ENCODE assay signal across 11 cellular contexts in the genomic region with DNA sequence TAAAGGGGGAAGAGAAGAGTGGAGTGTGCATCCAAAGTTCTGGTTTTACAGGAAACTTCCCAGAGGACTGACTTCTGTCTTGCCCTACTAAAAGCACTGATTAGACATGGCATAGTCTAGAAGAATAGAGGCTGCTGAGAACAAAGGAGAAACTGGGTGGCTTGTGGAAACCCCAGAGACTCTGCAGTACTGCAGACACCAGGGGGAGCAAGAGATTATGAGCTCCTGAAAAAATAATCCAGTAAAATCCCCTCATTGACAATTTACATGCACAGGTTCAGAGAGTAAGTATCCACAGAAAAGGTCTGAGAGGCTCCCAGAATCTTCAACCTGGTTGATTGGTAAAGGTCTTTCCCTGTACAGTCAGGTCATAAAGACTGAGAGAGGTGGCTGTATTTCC. TPM values are rescaled to one million over a fixed set of nuclear protein-coding genes. Genes with fewer than 3 reads are reported as not detected.
A peak's percentile ranks its signal among the peaks of the same experiment; 100 is the strongest.
DNase-seq lines count a peak whose midpoint lies in the region; ATAC-seq and TF ChIP-seq lines count a peak whose summit lies in the region.
"Had no signal": no experiment of that assay in that cellular context is flagged by ENCODE, and none has a peak within 500 bp of the region (broad histone marks: within the 10 kb centered on the region; RNA-seq: fewer than 3 reads in every experiment).

No MANE protein-coding gene starts in this region.

- DNase-seq in activated CD8-positive, alpha-beta T cell treated with anti-CD3 and anti-CD28 coated beads for 36 hours: peak; percentile 1
- no peak for DNase-seq in activated CD8-positive, alpha-beta T cell treated with anti-CD3 and anti-CD28 coated beads, Interleukin-2, amount 10 ng/mL, durations not matched to agents 7 days and 5 days
- DNase-seq in NCI-H82 treated with DMSO at 0.1 percent for 48 hours (lab: John Stamatoyannopoulos, UW; ENCODE audit: unreplicated experiment) (peak; percentile 13), fibroblast of the aortic adventitia (ENCODE audit: low read depth) (peak; percentile 3), testis (peak; percentile 23), NCI-H187 treated with DMSO at 0.1 percent for 48 hours (lab: John Stamatoyannopoulos, UW) (no peak)

- H3K27ac ChIP-seq in testis: no peak overlapping the region

- intact Hi-C loops in activated CD8-positive, alpha-beta T cell treated with anti-CD3 and anti-CD28 coated beads for 36 hours (cut with micrococcal nuclease): no loop called here
- intact Hi-C loops in testis (cut with DNase I; ENCODE audit: low total_unique reads): no loop called here

- H3K4me3 Mint-ChIP-seq in activated CD8-positive, alpha-beta T cell treated with anti-CD3 and anti-CD28 coated beads for 36 hours: no peak overlapping the region
- no peak overlapping the region for H3K4me3 Mint-ChIP-seq in activated CD8-positive, alpha-beta T cell treated with anti-CD3 and anti-CD28 coated beads, Interleukin-2, amount 10 ng/mL, durations not matched to agents 7 days and 5 days
- H3K4me3 Mint-ChIP-seq: CD14-positive monocyte; dendritic cell treated with granulocyte-macrophage colony-stimulating factor and Interleukin-4, amounts not matched to agents 40 ng/mL and 50 ng/mL, for 4 days had no signal

- H3K4me1 Mint-ChIP-seq in activated CD8-positive, alpha-beta T cell treated with anti-CD3 and anti-CD28 coated beads for 36 hours (ENCODE audit: low read depth): no peaks in the 10 kb centered on the region
- no peaks in the 10 kb centered on the region for H3K4me1 Mint-ChIP-seq in activated CD8-positive, alpha-beta T cell treated with anti-CD3 and anti-CD28 coated beads, Interleukin-2, amount 10 ng/mL, durations not matched to agents 7 days and 5 days (ENCODE audit: low read depth)
- H3K4me1 Mint-ChIP-seq: CD14-positive monocyte had no signal

- ATAC-seq in activated CD8-positive, alpha-beta T cell treated with anti-CD3 and anti-CD28 coated beads for 36 hours: no peak
- ATAC-seq in activated CD8-positive, alpha-beta T cell treated with anti-CD3 and anti-CD28 coated beads, Interleukin-2, amount 10 ng/mL, durations not matched to agents 7 days and 5 days: no peak
- ATAC-seq in GM18873 (IDR thresholded peaks at IDR 0.05; ENCODE audit: low FRiP score, unreplicated experiment) (no peak), GM19035 (IDR thresholded peaks at IDR 0.05; ENCODE audit: unreplicated experiment) (no peak)
- ATAC-seq: K562 had no signal

- CTCF ChIA-PET in activated CD8-positive, alpha-beta T cell treated with anti-CD3 and anti-CD28 coated beads for 36 hours (lab: Charles Lee): no interaction called here
- CTCF ChIA-PET in activated CD8-positive, alpha-beta T cell treated with anti-CD3 and anti-CD28 coated beads, Interleukin-2, amount 10 ng/mL, durations not matched to agents 7 days and 5 days (lab: Charles Lee): no interaction called here

- TF ChIP-seq CTCF in activated CD8-positive, alpha-beta T cell treated with anti-CD3 and anti-CD28 coated beads for 36 hours (IDR thresholded peaks at IDR 0.05): no peak
- TF ChIP-seq CTCF in fibroblast of the aortic adventitia (IDR thresholded peaks at IDR 0.05; ENCODE audit: insufficient read depth, low read length) (peak; percentile 40), testis (IDR thresholded peaks at IDR 0.05) (peak in 1 of 3 experiments; percentile 25)

- H3K4me3 ChIP-seq in fibroblast of the aortic adventitia (ENCODE audit: low read depth, low read length) (no peak overlapping the region), testis (no peak overlapping the region)
- H3K4me3 ChIP-seq: K562 had no signal

- H3K4me1 ChIP-seq in testis: no peaks in the 10 kb centered on the region

- H3K36me3 ChIP-seq in testis (ENCODE audit: low read depth, missing control alignments): no peaks in the 10 kb centered on the region

- no peaks in the 10 kb centered on the region for H3K27me3 Mint-ChIP-seq in activated CD8-positive, alpha-beta T cell treated with anti-CD3 and anti-CD28 coated beads for 36 hours
- no peaks in the 10 kb centered on the region for H3K27me3 Mint-ChIP-seq in activated CD8-positive, alpha-beta T cell treated with anti-CD3 and anti-CD28 coated beads, Interleukin-2, amount 10 ng/mL, durations not matched to agents 7 days and 5 days (ENCODE audit: low read depth)
- H3K27me3 Mint-ChIP-seq: dendritic cell treated with granulocyte-macrophage colony-stimulating factor and Interleukin-4, amounts not matched to agents 40 ng/mL and 50 ng/mL, for 4 days had no signal

- H3K27me3 ChIP-seq in testis: no peaks in the 10 kb centered on the region

- peaks cover 2% of the 10 kb centered on the region for H3K9me3 Mint-ChIP-seq in activated CD8-positive, alpha-beta T cell treated with anti-CD3 and anti-CD28 coated beads for 36 hours
- H3K9me3 Mint-ChIP-seq in activated CD8-positive, alpha-beta T cell treated with anti-CD3 and anti-CD28 coated beads, Interleukin-2, amount 10 ng/mL, durations not matched to agents 7 days and 5 days (ENCODE audit: insufficient read depth): peaks cover 3% of the 10 kb centered on the region

- no peak for TF ChIP-seq POLR2A in testis (IDR thresholded peaks at IDR 0.05)

- H3K36me3 Mint-ChIP-seq in activated CD8-positive, alpha-beta T cell treated with anti-CD3 and anti-CD28 coated beads for 36 hours (ENCODE audit: low read depth): no peaks in the 10 kb centered on the region
- H3K36me3 Mint-ChIP-seq in activated CD8-positive, alpha-beta T cell treated with anti-CD3 and anti-CD28 coated beads, Interleukin-2, amount 10 ng/mL, durations not matched to agents 7 days and 5 days (ENCODE audit: low read depth): no peaks in the 10 kb centered on the region
- H3K36me3 Mint-ChIP-seq: CD14-positive monocyte had no signal

- H3K27ac Mint-ChIP-seq in activated CD8-positive, alpha-beta T cell treated with anti-CD3 and anti-CD28 coated beads for 36 hours: no peak overlapping the region
- no peak overlapping the region for H3K27ac Mint-ChIP-seq in activated CD8-positive, alpha-beta T cell treated with anti-CD3 and anti-CD28 coated beads, Interleukin-2, amount 10 ng/mL, durations not matched to agents 7 days and 5 days
- H3K27ac Mint-ChIP-seq: CD14-positive monocyte; dendritic cell treated with granulocyte-macrophage colony-stimulating factor and Interleukin-4, amounts not matched to agents 40 ng/mL and 50 ng/mL, for 4 days had no signal

- POLR2A ChIA-PET in activated CD8-positive, alpha-beta T cell treated with anti-CD3 and anti-CD28 coated beads for 36 hours (lab: Charles Lee): no interaction called here
- POLR2A ChIA-PET in activated CD8-positive, alpha-beta T cell treated with anti-CD3 and anti-CD28 coated beads, Interleukin-2, amount 10 ng/mL, durations not matched to agents 7 days and 5 days (lab: Charles Lee): no interaction called here

- no peaks in the 10 kb centered on the region for H3K9me3 ChIP-seq in testis

RNA-seq across cellular contexts. Expression of a gene that starts 48.7 kb away (rescaled TPM):
- not detected for total RNA-seq in activated CD8-positive, alpha-beta T cell treated with anti-CD3 and anti-CD28 coated beads for 36 hours
- total RNA-seq in activated CD8-positive, alpha-beta T cell treated with anti-CD3 and anti-CD28 coated beads, Interleukin-2, amount 10 ng/mL, durations not matched to agents 7 days and 5 days: not detected
- total RNA-seq in fibroblast of the aortic adventitia (ENCODE audit: low replicate concordance) (not detected in 2 replicates), testis (under 1 TPM; 0.16 to 0.19 TPM)
- 0.24 TPM for polyA plus RNA-seq in testis (ENCODE audit: insufficient read depth, low read depth, low replicate concordance)
- polyA plus RNA-seq: CD14-positive monocyte had no signal

Comparison
In these comparisons a context has a peak if more than half of its experiments do, and no peak if none do; other contexts are left out.
1. DNase-seq: peak in activated CD8-positive, alpha-beta T cell treated with anti-CD3 and anti-CD28 coated beads for 36 hours (single experiment), NCI-H82 treated with DMSO at 0.1 percent for 48 hours (single experiment), fibroblast of the aortic adventitia (single experiment) and testis (single experiment); none in activated CD8-positive, alpha-beta T cell treated with anti-CD3 and anti-CD28 coated beads, Interleukin-2, amount 10 ng/mL, durations not matched to agents 7 days and 5 days (single experiment) and NCI-H187 treated with DMSO at 0.1 percent for 48 hours (single experiment).